ENCODE assay signal across 16 cellular contexts in the genomic region with DNA sequence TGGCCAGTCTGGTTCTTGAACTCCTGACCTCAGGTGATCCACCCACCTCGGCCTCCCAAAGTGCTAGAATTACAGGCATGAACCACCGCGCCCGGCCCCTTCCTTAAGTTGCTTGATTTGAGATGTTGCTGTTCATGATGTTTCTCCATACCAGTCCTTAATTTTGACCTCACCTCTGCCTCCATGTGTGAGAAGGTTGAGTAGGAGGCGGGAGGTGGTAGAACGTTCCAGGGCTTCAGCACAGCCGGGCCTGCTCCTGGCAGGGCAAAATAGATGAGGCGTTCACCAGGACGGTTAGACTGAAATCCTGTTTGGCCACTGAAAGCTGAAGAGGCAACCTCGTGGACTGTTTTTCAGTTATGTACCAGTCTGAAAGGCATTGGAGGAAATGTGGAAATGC. TPM values are rescaled to one million over a fixed set of nuclear protein-coding genes. Genes with fewer than 3 reads are reported as not detected.
DNase-seq lines count a peak whose midpoint lies in the region; ATAC-seq and TF ChIP-seq lines count a peak whose summit lies in the region.
"Had no signal": no experiment of that assay in that cellular context is flagged by ENCODE, and none has a peak within 500 bp of the region (broad histone marks: within the 10 kb centered on the region; RNA-seq: fewer than 3 reads in every experiment).

No MANE protein-coding gene starts in this region.

- no peak overlapping the region for H2BK120ac ChIP-seq in mesenchymal stem cell (ENCODE audit: low read depth, low read length)

- H4K91ac ChIP-seq in mesenchymal stem cell (ENCODE audit: low read length), result no peak overlapping the region

- peaks cover 5% of the 10 kb centered on the region for H3K4me1 Mint-ChIP-seq in T-helper 17 cell
- peaks cover under 1% of the 10 kb centered on the region for H3K4me1 Mint-ChIP-seq in central memory CD8-positive, alpha-beta T cell
- H3K4me1 Mint-ChIP-seq in type B pancreatic cell (ENCODE audit: unreplicated experiment), result peaks cover 6% of the 10 kb centered on the region

- no peak overlapping the region for H3K4ac ChIP-seq in mesenchymal stem cell (ENCODE audit: low read depth in 1 of 2, low read length in 2 of 2)

- 96% methylated on average over 10 of the region's 10 CpGs for WGBS in mesenchymal stem cell

- H3K4me3 ChIP-seq in mesenchymal stem cell (ENCODE audit: insufficient read depth in 1 of 2, low read depth in 1 of 2, low read length in 2 of 2), result no peak overlapping the region
- no peak overlapping the region for H3K4me3 ChIP-seq in foreskin fibroblast (ENCODE audit: low read depth in 1 of 2, low read length in 2 of 2)
- H3K4me3 ChIP-seq: HAP-1 had no signal

- H3K9ac ChIP-seq in mesenchymal stem cell (ENCODE audit: low read length), result no peak overlapping the region

- H3K36me3 ChIP-seq in mesenchymal stem cell (ENCODE audit: control insufficient read depth in 1 of 2, insufficient read depth in 2 of 2, low read depth in 1 of 2, low read length in 2 of 2), result no peaks in the 10 kb centered on the region
- H3K36me3 ChIP-seq: BE2C, HAP-1 had no signal

- no peak overlapping the region for H3K4me2 ChIP-seq in mesenchymal stem cell (ENCODE audit: low read length, poor library complexity, severe bottlenecking)

- no peaks in the 10 kb centered on the region for H3K9me3 Mint-ChIP-seq in central memory CD8-positive, alpha-beta T cell
- H3K9me3 Mint-ChIP-seq in type B pancreatic cell, result no peaks in the 10 kb centered on the region
- H3K9me3 Mint-ChIP-seq: CD4-positive, CD25-positive, alpha-beta regulatory T cell; CD8-positive, alpha-beta memory T cell had no signal

- TF ChIP-seq CTCF in type B pancreatic cell (conservative IDR thresholded peaks at IDR 0.05), result no peak
- TF ChIP-seq CTCF in foreskin fibroblast (IDR thresholded peaks at IDR 0.05; ENCODE audit: low read depth, low read length), result no peak

- no peak overlapping the region for H3K27ac ChIP-seq in mesenchymal stem cell (ENCODE audit: low read length, poor library complexity, severe bottlenecking)

- no peak overlapping the region for H2AFZ ChIP-seq in mesenchymal stem cell (ENCODE audit: low read depth, low read length)

- no peak overlapping the region for H3K23ac ChIP-seq in mesenchymal stem cell (ENCODE audit: low read length in 2 of 2)

- H3K27me3 Mint-ChIP-seq in T-helper 17 cell, result peaks cover 39% of the 10 kb centered on the region
- peaks cover 30% of the 10 kb centered on the region for H3K27me3 Mint-ChIP-seq in central memory CD8-positive, alpha-beta T cell
- H3K27me3 Mint-ChIP-seq in type B pancreatic cell, result peaks cover 33% of the 10 kb centered on the region

- H3K27ac Mint-ChIP-seq in T-helper 17 cell (peak overlapping the region; percentile 47), type B pancreatic cell (no peak overlapping the region)
- H3K27ac Mint-ChIP-seq in central memory CD8-positive, alpha-beta T cell (ENCODE audit: low read depth), result peak overlapping the region; percentile 16
- H3K27ac Mint-ChIP-seq: CD4-positive, CD25-positive, alpha-beta regulatory T cell; CD8-positive, alpha-beta memory T cell had no signal

- peaks cover 6 to 50% of the 10 kb centered on the region in 2 experiments for H3K27me3 ChIP-seq in mesenchymal stem cell (ENCODE audit: control insufficient read depth in 1 of 2, insufficient read depth in 1 of 2, low read length in 2 of 2)
- H3K27me3 ChIP-seq: BE2C had no signal

- peak overlapping the region in 1 of 2 experiments; percentile 38 for H2BK12ac ChIP-seq in mesenchymal stem cell (ENCODE audit: low read length in 2 of 2)

- H3K18ac ChIP-seq in mesenchymal stem cell (ENCODE audit: low read depth in 1 of 2, low read length in 2 of 2), result no peak overlapping the region

- H3K36me3 Mint-ChIP-seq in T-helper 17 cell (ENCODE audit: low read depth) (no peaks in the 10 kb centered on the region), type B pancreatic cell (no peaks in the 10 kb centered on the region)
- peaks cover 2% of the 10 kb centered on the region for H3K36me3 Mint-ChIP-seq in central memory CD8-positive, alpha-beta T cell (ENCODE audit: insufficient read depth)
- H3K36me3 Mint-ChIP-seq: CD4-positive, CD25-positive, alpha-beta regulatory T cell; CD8-positive, alpha-beta memory T cell had no signal

- DNase-seq in T-helper 17 cell (no peak), mesenchymal stem cell (no peak), type B pancreatic cell (ENCODE audit: extremely low spot score, unreplicated experiment) (peak; percentile 20), foreskin fibroblast (no peak), EL (no peak)
- no peak for DNase-seq in central memory CD8-positive, alpha-beta T cell (ENCODE audit: low spot score in 2 of 2)
- DNase-seq in stimulated activated CD4-positive, alpha-beta T cell treated with anti-CD3 and anti-CD28 coated beads, Interleukin-15, amount 100 ng/mL, for 24 hours, result no peak
- DNase-seq: ACHN; C1 segment of cervical spinal cord; CD4-positive, CD25-positive, alpha-beta regulatory T cell; CD8-positive, alpha-beta memory T cell; COR-L47; DMS 273 treated with DMSO at 0.1 percent for 48 hours; DND-41 had no signal

- no peak overlapping the region for H3K14ac ChIP-seq in mesenchymal stem cell (ENCODE audit: low read length in 2 of 2)

- H2AK5ac ChIP-seq in mesenchymal stem cell (ENCODE audit: low read length, severe bottlenecking), result no peak overlapping the region

- H2BK5ac ChIP-seq in mesenchymal stem cell (ENCODE audit: low read depth, low read length, poor library complexity, severe bottlenecking), result no peak overlapping the region

- no peaks in the 10 kb centered on the region for H3K9me3 ChIP-seq in T-helper 17 cell (ENCODE audit: control insufficient read depth, low read length, poor library complexity, severe bottlenecking)
- no peaks in the 10 kb centered on the region for H3K9me3 ChIP-seq in mesenchymal stem cell (ENCODE audit: control insufficient read depth, low read length)
- H3K9me3 ChIP-seq: BE2C, HAP-1 had no signal

- H3K4me3 Mint-ChIP-seq in T-helper 17 cell (no peak overlapping the region), type B pancreatic cell (no peak overlapping the region)
- H3K4me3 Mint-ChIP-seq in central memory CD8-positive, alpha-beta T cell, result no peak overlapping the region
- H3K4me3 Mint-ChIP-seq: CD4-positive, CD25-positive, alpha-beta regulatory T cell; CD8-positive, alpha-beta memory T cell had no signal

- H2BK15ac ChIP-seq in mesenchymal stem cell (ENCODE audit: low read depth, poor library complexity, severe bottlenecking), result no peak overlapping the region

- peak overlapping the region; percentile 7 for H4K8ac ChIP-seq in mesenchymal stem cell (ENCODE audit: low read length)

- H3K4me1 ChIP-seq in mesenchymal stem cell (ENCODE audit: control insufficient read depth, insufficient read depth, low read depth, low read length), result no peaks in the 10 kb centered on the region
- H3K4me1 ChIP-seq: BE2C, HAP-1 had no signal

- no peaks in the 10 kb centered on the region for H3K79me1 ChIP-seq in mesenchymal stem cell (replicated peaks; ENCODE audit: low read length, poor library complexity, severe bottlenecking)

- ATAC-seq in T-helper 17 cell, result no peak
- ATAC-seq in central memory CD8-positive, alpha-beta T cell (replicated peaks; ENCODE audit: extremely low read depth, poor library complexity, severe bottlenecking), result no peak

RNA-seq across cellular contexts. Expression of a gene that starts 48.3 kb away (rescaled TPM):
- total RNA-seq in T-helper 17 cell (under 1 TPM in 1 of 2 donors, not detected in 1; 0.89 TPM), type B pancreatic cell (ENCODE audit: low replicate concordance) (17.4 and 36.4 TPM in 2 replicates)
- 0.06 TPM for polyA plus RNA-seq in mesenchymal stem cell (2013, experiment 1 of 2)
- polyA plus RNA-seq in mesenchymal stem cell (2013, experiment 2 of 2), result 0.01 TPM
- total RNA-seq: CD4-positive, CD25-positive, alpha-beta regulatory T cell; CD8-positive, alpha-beta memory T cell had no signal
- polyA plus RNA-seq: CD4-positive, CD25-positive, alpha-beta regulatory T cell; CD8-positive, alpha-beta memory T cell had no signal
